ENCODE assay signal across 8 cellular contexts in genomic region chrX:119565110-119565663, GRCh38. TPM values are rescaled to one million over a fixed set of nuclear protein-coding genes. Genes with fewer than 3 reads are reported as not detected.
DNase-seq lines count a peak whose midpoint lies in the region; ATAC-seq and TF ChIP-seq lines count a peak whose summit lies in the region.

Gene STEEP1, minus strand, starts transcription at chrX:119565409. Its CDS starts 54 bp downstream, at chrX:119565355.

- peaks cover 2% of the 10 kb centered on the region for H3K27me3 Mint-ChIP-seq in GM23338 (ENCODE audit: insufficient read depth, low read depth, poor library complexity)
- peaks cover 2% of the 10 kb centered on the region for H3K27me3 Mint-ChIP-seq in activated T-helper 1 cell treated with anti-CD3 and anti-CD28 coated beads, Interleukin-12 subunit alpha, Interleukin-12 subunit beta, Interleukin-2, Interleukin-4 antibody, amounts not matched to agents 30 ng/mL and 10 ng/mL and 1 ng/mL, durations not matched to agents 14 hours and 24 hours and 36 hours (ENCODE audit: insufficient read depth)
- no peaks in the 10 kb centered on the region for H3K27me3 Mint-ChIP-seq in naive thymus-derived CD4-positive, alpha-beta T cell
- no peaks in the 10 kb centered on the region for H3K27me3 Mint-ChIP-seq in stimulated activated memory B cell treated with anti-CD40 and anti-IgM and Interleukin-4, amounts not matched to agents 10 μg/mL and 1 μg/mL and 100 μg/mL, for 72 hours

- POLR2A ChIA-PET in naive thymus-derived CD4-positive, alpha-beta T cell (lab: Charles Lee), result interaction anchor here (0.7 to 1.3 kb wide), 4 partner anchors 9 to 124 kb away, joined by 3 to 7 read pairs (median 5); no protein-coding TSS in a partner anchor

- TF ChIP-seq CTCF in GM23338 (conservative IDR thresholded peaks at IDR 0.05; ENCODE audit: low read depth in 2 of 2), result no peak
- no peak for TF ChIP-seq CTCF in LNCaP clone FGC (IDR thresholded peaks at IDR 0.05; ENCODE audit: control insufficient read depth, extremely low read depth, insufficient read depth)
- no peak for TF ChIP-seq CTCF in fibroblast of lung (conservative IDR thresholded peaks at IDR 0.05 in 1 of 2, IDR thresholded peaks at IDR 0.05 in 1 of 2; ENCODE audit: low read depth in 1 of 2, low read length in 2 of 2)

- H3K27ac ChIP-seq in GM23338 (ENCODE audit: low read depth) (peak within 1 kb of the TSS; percentile 83; the same call in 1 of the 2 replicates), fibroblast of lung (ENCODE audit: insufficient read depth, low read length) (peak within 1 kb of the TSS; percentile 79)
- peak within 1 kb of the TSS; percentile 82 for H3K27ac ChIP-seq in naive thymus-derived CD4-positive, alpha-beta T cell (ENCODE audit: low read depth, low read length)

- DNase-seq in DMS79 (lab: John Stamatoyannopoulos, UW), result peak; percentile 79
- peak; percentile 94 for DNase-seq in GM23338 (ENCODE audit: low spot score)
- DNase-seq in LNCaP clone FGC (ENCODE audit: low read depth), result peak; percentile 88
- DNase-seq in RPMI8226, result peak; percentile 95
- DNase-seq in activated T-helper 1 cell treated with anti-CD3 and anti-CD28 coated beads, Interleukin-12 subunit alpha, Interleukin-12 subunit beta, Interleukin-2, Interleukin-4 antibody, amounts not matched to agents 30 ng/mL and 10 ng/mL and 1 ng/mL, durations not matched to agents 14 hours and 24 hours and 36 hours (ENCODE audit: low spot score), result peak; percentile 80
- DNase-seq in fibroblast of lung (ENCODE audit: low read depth in 2 of 2), result peak; percentile 92 to 93
- peak; percentile 60 to 87 (median 83) for DNase-seq in naive thymus-derived CD4-positive, alpha-beta T cell

- CTCF ChIA-PET in naive thymus-derived CD4-positive, alpha-beta T cell (lab: Charles Lee), result no interaction called here

- peak within 1 kb of the TSS; percentile 98 for H3K27ac Mint-ChIP-seq in GM23338
- H3K27ac Mint-ChIP-seq in activated T-helper 1 cell treated with anti-CD3 and anti-CD28 coated beads, Interleukin-12 subunit alpha, Interleukin-12 subunit beta, Interleukin-2, Interleukin-4 antibody, amounts not matched to agents 30 ng/mL and 10 ng/mL and 1 ng/mL, durations not matched to agents 14 hours and 24 hours and 36 hours, result peak within 1 kb of the TSS; percentile 92
- H3K27ac Mint-ChIP-seq in naive thymus-derived CD4-positive, alpha-beta T cell, result peak within 1 kb of the TSS; percentile 86 to 97 (median 95)
- H3K27ac Mint-ChIP-seq in stimulated activated memory B cell treated with anti-CD40 and anti-IgM and Interleukin-4, amounts not matched to agents 10 μg/mL and 1 μg/mL and 100 μg/mL, for 72 hours, result peak within 1 kb of the TSS; percentile 77

- H3K4me3 Mint-ChIP-seq in GM23338, result peak within 1 kb of the TSS; percentile 96
- peak within 1 kb of the TSS; percentile 93 for H3K4me3 Mint-ChIP-seq in activated T-helper 1 cell treated with anti-CD3 and anti-CD28 coated beads, Interleukin-12 subunit alpha, Interleukin-12 subunit beta, Interleukin-2, Interleukin-4 antibody, amounts not matched to agents 30 ng/mL and 10 ng/mL and 1 ng/mL, durations not matched to agents 14 hours and 24 hours and 36 hours
- H3K4me3 Mint-ChIP-seq in naive thymus-derived CD4-positive, alpha-beta T cell, result peak within 1 kb of the TSS; percentile 86 to 95 (median 94)
- peak within 1 kb of the TSS; percentile 90 for H3K4me3 Mint-ChIP-seq in stimulated activated memory B cell treated with anti-CD40 and anti-IgM and Interleukin-4, amounts not matched to agents 10 μg/mL and 1 μg/mL and 100 μg/mL, for 72 hours

- H3K9me3 ChIP-seq in fibroblast of lung (ENCODE audit: control insufficient read depth, insufficient read depth, low read depth, low read length), result no peaks in the 10 kb centered on the region
- H3K9me3 ChIP-seq in naive thymus-derived CD4-positive, alpha-beta T cell (ENCODE audit: control insufficient read depth in 2 of 3, low read length in 3 of 3), result no peaks in the 10 kb centered on the region

- H3K9ac ChIP-seq in fibroblast of lung (ENCODE audit: insufficient read depth, low read length), result peak within 1 kb of the TSS; percentile 65

- H3K4me3 ChIP-seq in GM23338, result peak within 1 kb of the TSS; percentile 70
- H3K4me3 ChIP-seq in LNCaP clone FGC (ENCODE audit: low read depth, low read length), result peak within 1 kb of the TSS; percentile 84
- peak within 1 kb of the TSS; percentile 64 to 85 (median 74) for H3K4me3 ChIP-seq in fibroblast of lung (replicated peaks in 1 of 4; ENCODE audit: control extremely low read depth in 1 of 4, insufficient read depth in 1 of 4, low read depth in 3 of 4, low read length in 4 of 4)
- peak within 1 kb of the TSS; percentile 85 for H3K4me3 ChIP-seq in naive thymus-derived CD4-positive, alpha-beta T cell (ENCODE audit: low read length)

- H3K4me1 Mint-ChIP-seq in GM23338, result peaks cover 3% of the 10 kb centered on the region; the same call in 1 of the 3 replicates
- peaks cover 15% of the 10 kb centered on the region for H3K4me1 Mint-ChIP-seq in activated T-helper 1 cell treated with anti-CD3 and anti-CD28 coated beads, Interleukin-12 subunit alpha, Interleukin-12 subunit beta, Interleukin-2, Interleukin-4 antibody, amounts not matched to agents 30 ng/mL and 10 ng/mL and 1 ng/mL, durations not matched to agents 14 hours and 24 hours and 36 hours (ENCODE audit: low read depth)
- H3K4me1 Mint-ChIP-seq in naive thymus-derived CD4-positive, alpha-beta T cell, result peaks cover 11 to 30% (median 21%) of the 10 kb centered on the region in 7 donors
- peaks cover 23% of the 10 kb centered on the region for H3K4me1 Mint-ChIP-seq in stimulated activated memory B cell treated with anti-CD40 and anti-IgM and Interleukin-4, amounts not matched to agents 10 μg/mL and 1 μg/mL and 100 μg/mL, for 72 hours

- H2AFZ ChIP-seq in GM23338 (no peak within 1 kb of the TSS), fibroblast of lung (ENCODE audit: low read length) (peak within 1 kb of the TSS; percentile 51)

- peak; percentile 97 for ATAC-seq in GM23338
- peak; percentile 98 for ATAC-seq in naive thymus-derived CD4-positive, alpha-beta T cell
- peak; percentile 91 for ATAC-seq in stimulated activated memory B cell treated with anti-CD40 and anti-IgM and Interleukin-4, amounts not matched to agents 10 μg/mL and 1 μg/mL and 100 μg/mL, for 72 hours

- H3K9me3 Mint-ChIP-seq in GM23338, result no peaks in the 10 kb centered on the region; the same call in 2 of the 3 replicates
- H3K9me3 Mint-ChIP-seq in activated T-helper 1 cell treated with anti-CD3 and anti-CD28 coated beads, Interleukin-12 subunit alpha, Interleukin-12 subunit beta, Interleukin-2, Interleukin-4 antibody, amounts not matched to agents 30 ng/mL and 10 ng/mL and 1 ng/mL, durations not matched to agents 14 hours and 24 hours and 36 hours, result no peaks in the 10 kb centered on the region
- H3K9me3 Mint-ChIP-seq in naive thymus-derived CD4-positive, alpha-beta T cell, result peaks cover 0 to 2% (median 0%) of the 10 kb centered on the region in 11 donors
- H3K9me3 Mint-ChIP-seq in stimulated activated memory B cell treated with anti-CD40 and anti-IgM and Interleukin-4, amounts not matched to agents 10 μg/mL and 1 μg/mL and 100 μg/mL, for 72 hours, result no peaks in the 10 kb centered on the region

- peaks cover 1% of the 10 kb centered on the region; the same call in 2 of the 3 replicates for H3K36me3 Mint-ChIP-seq in GM23338 (ENCODE audit: low read depth)
- no peaks in the 10 kb centered on the region for H3K36me3 Mint-ChIP-seq in activated T-helper 1 cell treated with anti-CD3 and anti-CD28 coated beads, Interleukin-12 subunit alpha, Interleukin-12 subunit beta, Interleukin-2, Interleukin-4 antibody, amounts not matched to agents 30 ng/mL and 10 ng/mL and 1 ng/mL, durations not matched to agents 14 hours and 24 hours and 36 hours (ENCODE audit: low read depth)
- H3K36me3 Mint-ChIP-seq in naive thymus-derived CD4-positive, alpha-beta T cell, result peaks cover 0 to 5% (median 0%) of the 10 kb centered on the region in 5 donors
- H3K36me3 Mint-ChIP-seq in stimulated activated memory B cell treated with anti-CD40 and anti-IgM and Interleukin-4, amounts not matched to agents 10 μg/mL and 1 μg/mL and 100 μg/mL, for 72 hours, result peaks cover 14% of the 10 kb centered on the region

- H3K9me2 ChIP-seq in GM23338 (ENCODE audit: insufficient read depth), result no peaks in the 10 kb centered on the region

- H3K36me3 ChIP-seq in GM23338 (ENCODE audit: insufficient read depth) (no peaks in the 10 kb centered on the region), fibroblast of lung (ENCODE audit: control insufficient read depth, insufficient read depth, low read length) (no peaks in the 10 kb centered on the region)
- peaks cover 0 to 6% (median 0%) of the 10 kb centered on the region in 3 experiments for H3K36me3 ChIP-seq in naive thymus-derived CD4-positive, alpha-beta T cell (ENCODE audit: control insufficient read depth in 2 of 3, insufficient read depth in 3 of 3, low read length in 3 of 3)

- H3K4me2 ChIP-seq in GM23338 (peak within 1 kb of the TSS; percentile 78), fibroblast of lung (ENCODE audit: extremely low read depth, insufficient read depth, low read length) (peak within 1 kb of the TSS; percentile 90)

- intact Hi-C loops in activated T-helper 1 cell treated with anti-CD3 and anti-CD28 coated beads, Interleukin-12 subunit alpha, Interleukin-12 subunit beta, Interleukin-2, Interleukin-4 antibody, amounts not matched to agents 30 ng/mL and 10 ng/mL and 1 ng/mL, durations not matched to agents 14 hours and 24 hours and 36 hours (cut with micrococcal nuclease), result loop anchor here (1.0 to 2.0 kb wide), 4 partner anchors 9 to 306 kb away; partner anchors contain the start of genes NDUFA1, NKRF, RNF113A and SLC25A5
- intact Hi-C loops in naive thymus-derived CD4-positive, alpha-beta T cell (cut with micrococcal nuclease), result loop anchor here (1.0 to 2.0 kb wide), 3 partner anchors 9 to 96 kb away; partner anchors contain the start of genes NKRF (in 2 of the 2), UBE2A (in 2 of the 2) and SLC25A5 (in 1 of the 2)

- H3K4me1 ChIP-seq in GM23338 (ENCODE audit: insufficient read depth), result no peaks in the 10 kb centered on the region
- no peaks in the 10 kb centered on the region for H3K4me1 ChIP-seq in fibroblast of lung (ENCODE audit: control insufficient read depth, extremely low read depth, insufficient read depth, low read length)
- no peaks in the 10 kb centered on the region for H3K4me1 ChIP-seq in naive thymus-derived CD4-positive, alpha-beta T cell (ENCODE audit: control insufficient read depth in 2 of 2, insufficient read depth in 2 of 2, low read length in 2 of 2)

- H4K20me1 ChIP-seq in GM23338 (replicated peaks; ENCODE audit: insufficient read depth), result no peaks in the 10 kb centered on the region
- no peaks in the 10 kb centered on the region for H4K20me1 ChIP-seq in fibroblast of lung (ENCODE audit: control insufficient read depth, extremely low read depth, insufficient read depth, low read length)

- H3K27me3 ChIP-seq in GM23338 (ENCODE audit: insufficient read depth) (no peaks in the 10 kb centered on the region), fibroblast of lung (ENCODE audit: control insufficient read depth, insufficient read depth, low read length) (no peaks in the 10 kb centered on the region)
- no peaks in the 10 kb centered on the region for H3K27me3 ChIP-seq in naive thymus-derived CD4-positive, alpha-beta T cell (ENCODE audit: control insufficient read depth in 2 of 2, insufficient read depth in 2 of 2, low read length in 2 of 2)

- H3K79me2 ChIP-seq in GM23338 (replicated peaks; ENCODE audit: insufficient read depth) (peaks cover 13% of the 10 kb centered on the region), fibroblast of lung (ENCODE audit: control insufficient read depth, insufficient read depth, low read length) (peaks cover 2% of the 10 kb centered on the region)

- H3F3A ChIP-seq in GM23338 (replicated peaks; ENCODE audit: low read depth), result no peaks in the 10 kb centered on the region

RNA-seq across cellular contexts. Expression of gene STEEP1, which starts in this region (rescaled TPM):
- total RNA-seq in GM23338 (2014; rRNA removed; shearing (Covaris generic)), result 42.3 and 44.3 TPM in 2 replicates
- polyA plus RNA-seq in GM23338 (2016; fragmentation: Nextera tagmentation; extraction: Ambion mirVana) (15.9 and 16.6 TPM in 2 replicates), fibroblast of lung (20.1 and 20.3 TPM in 2 replicates)
- 25.0 and 25.9 TPM in 2 replicates for total RNA-seq in activated T-helper 1 cell treated with anti-CD3 and anti-CD28 coated beads, Interleukin-12 subunit alpha, Interleukin-12 subunit beta, Interleukin-2, Interleukin-4 antibody, amounts not matched to agents 30 ng/mL and 10 ng/mL and 1 ng/mL, durations not matched to agents 14 hours and 24 hours and 36 hours
- total RNA-seq in fibroblast of lung, result 38.0 and 40.8 TPM in 2 replicates
- 20.8 and 23.5 TPM in 2 replicates for polyA plus RNA-seq in fibroblast of lung (2012)
- polyA minus RNA-seq in fibroblast of lung (ENCODE audit: low replicate concordance), result 15.2 and 15.9 TPM in 2 replicates
- total RNA-seq in naive thymus-derived CD4-positive, alpha-beta T cell, result 10 to 100 TPM; 19.9 to 21.8 (median 20.9) TPM
- polyA plus RNA-seq in naive thymus-derived CD4-positive, alpha-beta T cell, result 10 to 100 TPM; 13.3 to 22.2 TPM

Comparison
In these comparisons a context has a peak if more than half of its experiments do, and no peak if none do; other contexts are left out.
1. Peak in every context shown above with its lines: DNase-seq, ATAC-seq, H3K4me3 ChIP-seq and H3K27ac ChIP-seq.